In the genomic region with DNA sequence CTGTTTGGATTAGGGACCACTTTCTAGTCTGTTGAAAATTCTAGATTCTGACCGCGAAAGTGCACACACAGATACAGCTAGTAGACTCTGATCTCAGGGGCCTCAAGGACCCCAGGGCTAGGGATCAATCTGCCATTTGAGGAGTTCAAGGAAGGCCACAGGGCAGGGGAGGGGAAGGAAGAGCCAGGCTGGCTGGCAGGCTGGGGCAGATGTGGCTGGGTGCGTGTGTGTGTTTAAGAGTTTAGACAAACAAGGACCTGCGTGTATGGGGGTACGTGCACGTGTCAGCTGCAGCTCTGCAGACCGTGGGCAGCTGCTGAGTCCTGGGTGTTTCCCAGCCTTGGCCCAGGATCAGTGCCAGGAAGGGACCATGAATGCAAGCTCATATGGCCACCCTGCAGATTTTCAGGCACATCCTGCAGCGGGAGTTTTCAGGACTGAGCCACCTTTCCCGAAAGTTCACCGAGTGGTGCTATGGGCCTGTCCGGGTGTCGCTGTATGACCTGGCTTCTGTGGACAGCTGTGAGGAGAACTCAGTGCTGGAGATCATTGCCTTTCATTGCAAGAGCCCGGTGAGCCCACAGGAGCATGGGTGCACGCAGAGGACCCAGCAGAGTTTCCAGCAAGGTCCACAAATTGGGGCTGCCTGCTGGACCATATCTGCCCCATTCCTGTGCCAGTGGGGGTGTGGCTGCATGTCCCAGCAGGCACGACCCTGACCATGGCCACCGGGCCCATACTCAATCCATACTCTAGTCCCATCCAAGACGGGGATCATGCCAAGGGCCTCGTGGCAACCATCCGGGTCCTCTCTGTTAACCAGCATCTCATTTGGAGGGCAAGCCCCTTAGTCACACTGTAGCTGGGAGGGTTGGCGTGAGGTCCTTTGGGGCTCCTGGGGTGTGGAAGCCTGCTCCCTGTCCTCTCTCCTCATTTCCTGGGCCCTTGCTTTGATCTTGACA, we compare ENCODE assay signal across 1 cellular context.
TF ChIP-seq lines count a peak whose summit lies in the region.

No MANE protein-coding gene starts in this region.

TF ChIP-seq in HepG2, 621 proteins besides CTCF, POLR2A, EP300 and RAD21 (continued from another document and continues in another):
- TF ChIP-seq ZFX (CRISPR knock-in tag; IDR thresholded peaks at IDR 0.05; ENCODE audit: low read depth) (peak; percentile 58; the same call in 1 of the 2 replicates), IKZF4 (CRISPR knock-in tag; IDR thresholded peaks at IDR 0.05; ENCODE audit: borderline replicate concordance, low read depth, not compliant biosample characterization) (no peak), ZSCAN22 (CRISPR knock-in tag; IDR thresholded peaks at IDR 0.05) (no peak), HIVEP1 (CRISPR knock-in tag; IDR thresholded peaks at IDR 0.05) (no peak), CREM (IDR thresholded peaks at IDR 0.05) (peak; percentile 33; the same call in 1 of the 2 replicates), CREM (CRISPR knock-in tag; IDR thresholded peaks at IDR 0.05) (no peak), PCBP2 (optimal IDR thresholded peaks at IDR 0.05; ENCODE audit: low read depth, low read length, poor library complexity, severe bottlenecking) (no peak), ZSCAN20 (CRISPR knock-in tag; IDR thresholded peaks at IDR 0.05; ENCODE audit: borderline replicate concordance) (no peak), SALL1 (CRISPR knock-in tag; IDR thresholded peaks at IDR 0.05) (peak; percentile 93), HES4 (CRISPR knock-in tag; IDR thresholded peaks at IDR 0.05; ENCODE audit: borderline replicate concordance) (no peak), ZNF546 (CRISPR knock-in tag; conservative IDR thresholded peaks at IDR 0.05) (no peak), ZNF274 (CRISPR knock-in tag; IDR thresholded peaks at IDR 0.05) (no peak), ELF1 (CRISPR knock-in tag; IDR thresholded peaks at IDR 0.05) (no peak; the same call in 1 of the 2 replicates), ETV5 (CRISPR knock-in tag; IDR thresholded peaks at IDR 0.05; ENCODE audit: borderline replicate concordance) (peak; percentile 50; the same call in 1 of the 2 replicates), JUND (CRISPR knock-in tag; IDR thresholded peaks at IDR 0.05) (no peak), NFKB2 (CRISPR knock-in tag; IDR thresholded peaks at IDR 0.05; ENCODE audit: borderline replicate concordance) (0 out of 2 replicates have a peak, but pooled peaks have one; percentile 57), SIN3B (IDR thresholded peaks at IDR 0.05; ENCODE audit: low read length) (no peak), SMAD9 (CRISPR knock-in tag; IDR thresholded peaks at IDR 0.05) (no peak), ZNF883 (CRISPR knock-in tag; IDR thresholded peaks at IDR 0.05; ENCODE audit: not compliant biosample characterization) (no peak), DR1 (CRISPR knock-in tag; IDR thresholded peaks at IDR 0.05) (no peak), ZNF792 (CRISPR knock-in tag; IDR thresholded peaks at IDR 0.05) (no peak)
- TF ChIP-seq, protein P1, sequence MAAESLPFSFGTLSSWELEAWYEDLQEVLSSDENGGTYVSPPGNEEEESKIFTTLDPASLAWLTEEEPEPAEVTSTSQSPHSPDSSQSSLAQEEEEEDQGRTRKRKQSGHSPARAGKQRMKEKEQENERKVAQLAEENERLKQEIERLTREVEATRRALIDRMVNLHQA (CRISPR knock-in tag; IDR thresholded peaks at IDR 0.05): no peak
- TF ChIP-seq, protein P2, sequence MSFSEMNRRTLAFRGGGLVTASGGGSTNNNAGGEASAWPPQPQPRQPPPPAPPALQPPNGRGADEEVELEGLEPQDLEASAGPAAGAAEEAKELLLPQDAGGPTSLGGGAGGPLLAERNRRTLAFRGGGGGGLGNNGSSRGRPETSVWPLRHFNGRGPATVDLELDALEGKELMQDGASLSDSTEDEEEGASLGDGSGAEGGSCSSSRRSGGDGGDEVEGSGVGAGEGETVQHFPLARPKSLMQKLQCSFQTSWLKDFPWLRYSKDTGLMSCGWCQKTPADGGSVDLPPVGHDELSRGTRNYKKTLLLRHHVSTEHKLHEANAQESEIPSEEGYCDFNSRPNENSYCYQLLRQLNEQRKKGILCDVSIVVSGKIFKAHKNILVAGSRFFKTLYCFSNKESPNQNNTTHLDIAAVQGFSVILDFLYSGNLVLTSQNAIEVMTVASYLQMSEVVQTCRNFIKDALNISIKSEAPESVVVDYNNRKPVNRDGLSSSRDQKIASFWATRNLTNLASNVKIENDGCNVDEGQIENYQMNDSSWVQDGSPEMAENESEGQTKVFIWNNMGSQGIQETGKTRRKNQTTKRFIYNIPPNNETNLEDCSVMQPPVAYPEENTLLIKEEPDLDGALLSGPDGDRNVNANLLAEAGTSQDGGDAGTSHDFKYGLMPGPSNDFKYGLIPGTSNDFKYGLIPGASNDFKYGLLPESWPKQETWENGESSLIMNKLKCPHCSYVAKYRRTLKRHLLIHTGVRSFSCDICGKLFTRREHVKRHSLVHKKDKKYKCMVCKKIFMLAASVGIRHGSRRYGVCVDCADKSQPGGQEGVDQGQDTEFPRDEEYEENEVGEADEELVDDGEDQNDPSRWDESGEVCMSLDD (CRISPR knock-in tag; IDR thresholded peaks at IDR 0.05; ENCODE audit: borderline replicate concordance): peak; percentile 63; the same call in 1 of the 2 replicates
- TF ChIP-seq, protein P3, sequence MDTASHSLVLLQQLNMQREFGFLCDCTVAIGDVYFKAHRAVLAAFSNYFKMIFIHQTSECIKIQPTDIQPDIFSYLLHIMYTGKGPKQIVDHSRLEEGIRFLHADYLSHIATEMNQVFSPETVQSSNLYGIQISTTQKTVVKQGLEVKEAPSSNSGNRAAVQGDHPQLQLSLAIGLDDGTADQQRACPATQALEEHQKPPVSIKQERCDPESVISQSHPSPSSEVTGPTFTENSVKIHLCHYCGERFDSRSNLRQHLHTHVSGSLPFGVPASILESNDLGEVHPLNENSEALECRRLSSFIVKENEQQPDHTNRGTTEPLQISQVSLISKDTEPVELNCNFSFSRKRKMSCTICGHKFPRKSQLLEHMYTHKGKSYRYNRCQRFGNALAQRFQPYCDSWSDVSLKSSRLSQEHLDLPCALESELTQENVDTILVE (CRISPR knock-in tag; IDR thresholded peaks at IDR 0.05): no peak
- TF ChIP-seq, protein P4, sequence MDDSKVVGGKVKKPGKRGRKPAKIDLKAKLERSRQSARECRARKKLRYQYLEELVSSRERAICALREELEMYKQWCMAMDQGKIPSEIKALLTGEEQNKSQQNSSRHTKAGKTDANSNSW (CRISPR knock-in tag; IDR thresholded peaks at IDR 0.05; ENCODE audit: borderline replicate concordance): no peak
- TF ChIP-seq, protein P5, sequence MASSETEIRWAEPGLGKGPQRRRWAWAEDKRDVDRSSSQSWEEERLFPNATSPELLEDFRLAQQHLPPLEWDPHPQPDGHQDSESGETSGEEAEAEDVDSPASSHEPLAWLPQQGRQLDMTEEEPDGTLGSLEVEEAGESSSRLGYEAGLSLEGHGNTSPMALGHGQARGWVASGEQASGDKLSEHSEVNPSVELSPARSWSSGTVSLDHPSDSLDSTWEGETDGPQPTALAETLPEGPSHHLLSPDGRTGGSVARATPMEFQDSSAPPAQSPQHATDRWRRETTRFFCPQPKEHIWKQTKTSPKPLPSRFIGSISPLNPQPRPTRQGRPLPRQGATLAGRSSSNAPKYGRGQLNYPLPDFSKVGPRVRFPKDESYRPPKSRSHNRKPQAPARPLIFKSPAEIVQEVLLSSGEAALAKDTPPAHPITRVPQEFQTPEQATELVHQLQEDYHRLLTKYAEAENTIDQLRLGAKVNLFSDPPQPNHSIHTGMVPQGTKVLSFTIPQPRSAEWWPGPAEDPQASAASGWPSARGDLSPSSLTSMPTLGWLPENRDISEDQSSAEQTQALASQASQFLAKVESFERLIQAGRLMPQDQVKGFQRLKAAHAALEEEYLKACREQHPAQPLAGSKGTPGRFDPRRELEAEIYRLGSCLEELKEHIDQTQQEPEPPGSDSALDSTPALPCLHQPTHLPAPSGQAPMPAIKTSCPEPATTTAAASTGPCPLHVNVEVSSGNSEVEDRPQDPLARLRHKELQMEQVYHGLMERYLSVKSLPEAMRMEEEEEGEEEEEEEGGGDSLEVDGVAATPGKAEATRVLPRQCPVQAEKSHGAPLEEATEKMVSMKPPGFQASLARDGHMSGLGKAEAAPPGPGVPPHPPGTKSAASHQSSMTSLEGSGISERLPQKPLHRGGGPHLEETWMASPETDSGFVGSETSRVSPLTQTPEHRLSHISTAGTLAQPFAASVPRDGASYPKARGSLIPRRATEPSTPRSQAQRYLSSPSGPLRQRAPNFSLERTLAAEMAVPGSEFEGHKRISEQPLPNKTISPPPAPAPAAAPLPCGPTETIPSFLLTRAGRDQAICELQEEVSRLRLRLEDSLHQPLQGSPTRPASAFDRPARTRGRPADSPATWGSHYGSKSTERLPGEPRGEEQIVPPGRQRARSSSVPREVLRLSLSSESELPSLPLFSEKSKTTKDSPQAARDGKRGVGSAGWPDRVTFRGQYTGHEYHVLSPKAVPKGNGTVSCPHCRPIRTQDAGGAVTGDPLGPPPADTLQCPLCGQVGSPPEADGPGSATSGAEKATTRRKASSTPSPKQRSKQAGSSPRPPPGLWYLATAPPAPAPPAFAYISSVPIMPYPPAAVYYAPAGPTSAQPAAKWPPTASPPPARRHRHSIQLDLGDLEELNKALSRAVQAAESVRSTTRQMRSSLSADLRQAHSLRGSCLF (CRISPR knock-in tag; IDR thresholded peaks at IDR 0.05; ENCODE audit: borderline replicate concordance): no peak
- TF ChIP-seq, protein P6, sequence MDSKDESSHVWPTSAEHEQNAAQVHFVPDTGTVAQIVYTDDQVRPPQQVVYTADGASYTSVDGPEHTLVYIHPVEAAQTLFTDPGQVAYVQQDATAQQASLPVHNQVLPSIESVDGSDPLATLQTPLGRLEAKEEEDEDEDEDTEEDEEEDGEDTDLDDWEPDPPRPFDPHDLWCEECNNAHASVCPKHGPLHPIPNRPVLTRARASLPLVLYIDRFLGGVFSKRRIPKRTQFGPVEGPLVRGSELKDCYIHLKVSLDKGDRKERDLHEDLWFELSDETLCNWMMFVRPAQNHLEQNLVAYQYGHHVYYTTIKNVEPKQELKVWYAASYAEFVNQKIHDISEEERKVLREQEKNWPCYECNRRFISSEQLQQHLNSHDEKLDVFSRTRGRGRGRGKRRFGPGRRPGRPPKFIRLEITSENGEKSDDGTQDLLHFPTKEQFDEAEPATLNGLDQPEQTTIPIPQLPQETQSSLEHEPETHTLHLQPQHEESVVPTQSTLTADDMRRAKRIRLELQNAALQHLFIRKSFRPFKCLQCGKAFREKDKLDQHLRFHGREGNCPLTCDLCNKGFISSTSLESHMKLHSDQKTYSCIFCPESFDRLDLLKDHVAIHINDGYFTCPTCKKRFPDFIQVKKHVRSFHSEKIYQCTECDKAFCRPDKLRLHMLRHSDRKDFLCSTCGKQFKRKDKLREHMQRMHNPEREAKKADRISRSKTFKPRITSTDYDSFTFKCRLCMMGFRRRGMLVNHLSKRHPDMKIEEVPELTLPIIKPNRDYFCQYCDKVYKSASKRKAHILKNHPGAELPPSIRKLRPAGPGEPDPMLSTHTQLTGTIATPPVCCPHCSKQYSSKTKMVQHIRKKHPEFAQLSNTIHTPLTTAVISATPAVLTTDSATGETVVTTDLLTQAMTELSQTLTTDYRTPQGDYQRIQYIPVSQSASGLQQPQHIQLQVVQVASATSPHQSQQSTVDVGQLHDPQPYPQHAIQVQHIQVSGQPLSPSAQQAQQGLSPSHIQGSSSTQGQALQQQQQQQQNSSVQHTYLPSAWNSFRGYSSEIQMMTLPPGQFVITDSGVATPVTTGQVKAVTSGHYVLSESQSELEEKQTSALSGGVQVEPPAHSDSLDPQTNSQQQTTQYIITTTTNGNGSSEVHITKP (CRISPR knock-in tag; IDR thresholded peaks at IDR 0.05; ENCODE audit: low read depth): no peak
- TF ChIP-seq, protein P7, sequence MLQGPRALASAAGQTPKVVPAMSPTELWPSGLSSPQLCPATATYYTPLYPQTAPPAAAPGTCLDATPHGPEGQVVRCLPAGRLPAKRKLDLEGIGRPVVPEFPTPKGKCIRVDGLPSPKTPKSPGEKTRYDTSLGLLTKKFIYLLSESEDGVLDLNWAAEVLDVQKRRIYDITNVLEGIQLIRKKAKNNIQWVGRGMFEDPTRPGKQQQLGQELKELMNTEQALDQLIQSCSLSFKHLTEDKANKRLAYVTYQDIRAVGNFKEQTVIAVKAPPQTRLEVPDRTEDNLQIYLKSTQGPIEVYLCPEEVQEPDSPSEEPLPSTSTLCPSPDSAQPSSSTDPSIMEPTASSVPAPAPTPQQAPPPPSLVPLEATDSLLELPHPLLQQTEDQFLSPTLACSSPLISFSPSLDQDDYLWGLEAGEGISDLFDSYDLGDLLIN (CRISPR knock-in tag; IDR thresholded peaks at IDR 0.05; ENCODE audit: borderline replicate concordance): no peak
- TF ChIP-seq, protein P8, sequence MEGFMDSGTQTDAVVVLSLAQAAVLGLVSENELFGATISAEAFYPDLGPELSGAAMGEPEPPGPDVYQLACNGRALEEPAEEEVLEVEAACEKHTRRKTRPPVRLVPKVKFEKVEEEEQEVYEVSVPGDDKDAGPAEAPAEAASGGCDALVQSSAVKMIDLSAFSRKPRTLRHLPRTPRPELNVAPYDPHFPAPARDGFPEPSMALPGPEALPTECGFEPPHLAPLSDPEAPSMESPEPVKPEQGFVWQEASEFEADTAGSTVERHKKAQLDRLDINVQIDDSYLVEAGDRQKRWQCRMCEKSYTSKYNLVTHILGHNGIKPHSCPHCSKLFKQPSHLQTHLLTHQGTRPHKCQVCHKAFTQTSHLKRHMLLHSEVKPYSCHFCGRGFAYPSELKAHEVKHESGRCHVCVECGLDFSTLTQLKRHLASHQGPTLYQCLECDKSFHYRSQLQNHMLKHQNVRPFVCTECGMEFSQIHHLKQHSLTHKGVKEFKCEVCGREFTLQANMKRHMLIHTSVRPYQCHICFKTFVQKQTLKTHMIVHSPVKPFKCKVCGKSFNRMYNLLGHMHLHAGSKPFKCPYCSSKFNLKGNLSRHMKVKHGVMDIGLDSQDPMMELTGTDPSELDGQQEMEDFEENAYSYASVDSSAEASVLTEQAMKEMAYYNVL (CRISPR knock-in tag; IDR thresholded peaks at IDR 0.05; ENCODE audit: borderline replicate concordance): no peak
- TF ChIP-seq, protein P9, sequence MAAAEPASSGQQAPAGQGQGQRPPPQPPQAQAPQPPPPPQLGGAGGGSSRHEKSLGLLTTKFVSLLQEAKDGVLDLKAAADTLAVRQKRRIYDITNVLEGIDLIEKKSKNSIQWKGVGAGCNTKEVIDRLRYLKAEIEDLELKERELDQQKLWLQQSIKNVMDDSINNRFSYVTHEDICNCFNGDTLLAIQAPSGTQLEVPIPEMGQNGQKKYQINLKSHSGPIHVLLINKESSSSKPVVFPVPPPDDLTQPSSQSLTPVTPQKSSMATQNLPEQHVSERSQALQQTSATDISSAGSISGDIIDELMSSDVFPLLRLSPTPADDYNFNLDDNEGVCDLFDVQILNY (CRISPR knock-in tag; conservative IDR thresholded peaks at IDR 0.05): no peak
- TF ChIP-seq, protein P10, sequence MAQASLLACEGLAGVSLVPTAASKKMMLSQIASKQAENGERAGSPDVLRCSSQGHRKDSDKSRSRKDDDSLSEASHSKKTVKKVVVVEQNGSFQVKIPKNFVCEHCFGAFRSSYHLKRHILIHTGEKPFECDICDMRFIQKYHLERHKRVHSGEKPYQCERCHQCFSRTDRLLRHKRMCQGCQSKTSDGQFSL (CRISPR knock-in tag; IDR thresholded peaks at IDR 0.05): 0 out of 2 replicates have a peak, but pooled peaks have one; percentile 29
